18 cellular contexts compared by ENCODE assay signal in genomic region chr11:66225054-66225453, GRCh38. TPM values are rescaled to one million over a fixed set of nuclear protein-coding genes. Genes with fewer than 3 reads are reported as not detected.
"Had no signal": no experiment of that assay in that cellular context is flagged by ENCODE, and none has a peak within 500 bp of the region (broad histone marks: within the 10 kb centered on the region; RNA-seq: fewer than 3 reads in every experiment).

No MANE protein-coding gene starts in this region.

- H3K9me3 Mint-ChIP-seq: activated naive CD4-positive, alpha-beta T cell treated with anti-CD3 and anti-CD28 coated beads, Interleukin-2, amount 50 U/mL, for 72 hours; activated T-helper 1 cell treated with anti-CD3 and anti-CD28 coated beads, Interleukin-12 subunit alpha, Interleukin-12 subunit beta, Interleukin-2, Interleukin-4 antibody, amounts not matched to agents 30 ng/mL and 10 ng/mL and 1 ng/mL, durations not matched to agents 14 hours and 24 hours and 36 hours; nephron had no signal

- H3K27ac Mint-ChIP-seq: activated T-helper 1 cell treated with anti-CD3 and anti-CD28 coated beads, Interleukin-12 subunit alpha, Interleukin-12 subunit beta, Interleukin-2, Interleukin-4 antibody, amounts not matched to agents 30 ng/mL and 10 ng/mL and 1 ng/mL, durations not matched to agents 14 hours and 24 hours and 36 hours; nephron had no signal

- FAIRE-seq: astrocyte, bronchial epithelial cell, endothelial cell of umbilical vein, urothelium cell line had no signal

- H3K4me3 Mint-ChIP-seq: activated T-helper 1 cell treated with anti-CD3 and anti-CD28 coated beads, Interleukin-12 subunit alpha, Interleukin-12 subunit beta, Interleukin-2, Interleukin-4 antibody, amounts not matched to agents 30 ng/mL and 10 ng/mL and 1 ng/mL, durations not matched to agents 14 hours and 24 hours and 36 hours; nephron had no signal

- DNase-seq: activated CD4-positive, alpha-beta T cell treated with anti-CD3 and anti-CD28 coated beads, Interleukin-2, amount 50 U/mL, for 4 hours; activated gamma-delta T cell treated with Interleukin-2 at 50 U/mL for 16 hours; adrenal gland; dermis blood vessel endothelial cell; effector memory CD4-positive, alpha-beta T cell; left cardiac atrium; stimulated activated CD4-positive, alpha-beta T cell treated with anti-CD3 and anti-CD28 coated beads, Interleukin-12 subunit alpha, Interleukin-12 subunit beta, amount 100 ng/mL, for 4 hours; stimulated activated CD4-positive, alpha-beta T cell treated with anti-CD3 and anti-CD28 coated beads, Interleukin-1b, Interleukin-23, amount 100 ng/mL, for 48 hours; stimulated activated naive CD4-positive, alpha-beta T cell treated with Interleukin-2 at 50 U/mL for 16 hours; tibial artery had no signal

- ATAC-seq: activated naive CD4-positive, alpha-beta T cell treated with anti-CD3 and anti-CD28 coated beads, Interleukin-2, amount 50 U/mL, for 72 hours had no signal

RNA-seq across cellular contexts. Expression of gene CNIH2, which starts 52.9 kb away (rescaled TPM):
- total RNA-seq: bronchial epithelial cell, dermis blood vessel endothelial cell, left cardiac atrium, subcutaneous adipose tissue had no signal
